ENCODE assay signal across 14 cellular contexts in the genomic region with DNA sequence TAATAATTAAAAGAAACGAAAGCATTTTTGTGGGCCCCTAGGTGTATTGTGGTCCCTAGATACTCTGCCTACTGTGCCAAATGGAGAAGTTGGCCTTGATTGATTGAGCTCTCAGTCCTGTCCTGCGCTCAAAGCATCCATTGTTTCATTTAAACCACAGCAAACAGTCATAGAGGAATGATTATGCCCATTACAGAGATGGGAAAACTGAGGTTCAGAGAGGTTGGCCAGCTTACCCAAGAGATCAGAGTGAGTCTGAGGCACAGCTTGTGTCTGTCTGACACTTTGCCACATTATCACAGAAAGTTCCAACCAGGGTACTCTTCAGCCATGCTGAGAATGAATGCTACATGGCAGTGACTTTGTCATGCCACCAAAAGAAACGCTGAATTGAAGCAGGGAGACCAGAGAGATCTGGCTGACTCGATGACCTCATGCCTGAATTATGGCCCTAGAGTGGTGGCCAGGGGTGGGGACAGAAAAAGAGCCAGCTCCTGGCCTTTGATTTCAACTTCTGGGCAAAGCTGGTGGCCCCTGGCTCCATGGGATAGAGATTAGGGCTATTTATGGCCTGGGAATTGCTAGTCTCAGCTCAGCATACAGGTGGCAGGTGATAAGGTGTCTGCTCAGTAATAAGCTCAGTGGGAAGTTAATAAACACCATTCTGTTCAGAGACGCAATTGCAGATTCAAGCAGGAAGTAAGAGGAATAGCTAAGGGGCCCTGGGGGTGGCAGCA.
"Had no signal": no experiment of that assay in that cellular context is flagged by ENCODE, and none has a peak within 500 bp of the region (broad histone marks: within the 10 kb centered on the region; RNA-seq: fewer than 3 reads in every experiment).

No MANE protein-coding gene starts in this region.

- H3K4me3 ChIP-seq: neural progenitor cell, ovary, uterus had no signal

- H3K27me3 Mint-ChIP-seq: activated B cell treated with CpG ODN at 0.5 μM for 24 hours; activated CD4-positive, alpha-beta T cell treated with anti-CD3 and anti-CD28 coated beads, Interleukin-2, amount 10 ng/mL, durations not matched to agents 7 days and 5 days; activated naive CD4-positive, alpha-beta T cell treated with anti-CD3 and anti-CD28 coated beads, Interleukin-2, amount 50 U/mL, for 24 hours had no signal

- H3K36me3 Mint-ChIP-seq: brain, neural progenitor cell had no signal

- FAIRE-seq: TTC549 had no signal

- H3K4me1 Mint-ChIP-seq: activated B cell treated with CpG ODN at 0.5 μM for 24 hours; activated CD4-positive, alpha-beta T cell treated with anti-CD3 and anti-CD28 coated beads, Interleukin-2, amount 10 ng/mL, durations not matched to agents 7 days and 5 days; activated naive CD4-positive, alpha-beta T cell treated with anti-CD3 and anti-CD28 coated beads, Interleukin-2, amount 50 U/mL, for 24 hours had no signal

- ATAC-seq: effector memory CD8-positive, alpha-beta T cell had no signal

- H3K27me3 ChIP-seq: neural progenitor cell, ovary, uterus had no signal

- H3K27ac Mint-ChIP-seq: activated B cell treated with CpG ODN at 0.5 μM for 24 hours; activated CD4-positive, alpha-beta T cell treated with anti-CD3 and anti-CD28 coated beads, Interleukin-2, amount 10 ng/mL, durations not matched to agents 7 days and 5 days; activated naive CD4-positive, alpha-beta T cell treated with anti-CD3 and anti-CD28 coated beads, Interleukin-2, amount 50 U/mL, for 24 hours; dendritic cell treated with granulocyte-macrophage colony-stimulating factor and Interleukin-4, amounts not matched to agents 40 ng/mL and 50 ng/mL, for 4 days; neural progenitor cell had no signal

- H3K9me3 Mint-ChIP-seq: activated CD4-positive, alpha-beta T cell treated with anti-CD3 and anti-CD28 coated beads, Interleukin-2, amount 10 ng/mL, durations not matched to agents 7 days and 5 days; activated naive CD4-positive, alpha-beta T cell treated with anti-CD3 and anti-CD28 coated beads, Interleukin-2, amount 50 U/mL, for 24 hours; dendritic cell treated with granulocyte-macrophage colony-stimulating factor and Interleukin-4, amounts not matched to agents 40 ng/mL and 50 ng/mL, for 4 days; effector memory CD8-positive, alpha-beta T cell; neural progenitor cell had no signal

- H3K36me3 ChIP-seq: neural progenitor cell, ovary, uterus had no signal

- H3K4me1 ChIP-seq: uterus had no signal

- H3K9me3 ChIP-seq: ovary, uterus had no signal

- H3K27ac ChIP-seq: neural progenitor cell, ovary, uterus had no signal

- DNase-seq: activated B cell treated with CpG ODN at 0.5 μM for 24 hours; activated CD4-positive, alpha-beta T cell treated with anti-CD3 and anti-CD28 coated beads, Interleukin-2, amount 10 ng/mL, durations not matched to agents 7 days and 5 days; activated T-cell treated with anti-CD3 and anti-CD28 coated beads, Interleukin-2, amount 50 U/mL, for 1 hour; cerebellar nuclear complex; effector memory CD8-positive, alpha-beta T cell; mesenchymal stem cell; ovary; T-helper 2 cell; uterus had no signal

- H3K4me3 Mint-ChIP-seq: activated B cell treated with CpG ODN at 0.5 μM for 24 hours; activated CD4-positive, alpha-beta T cell treated with anti-CD3 and anti-CD28 coated beads, Interleukin-2, amount 10 ng/mL, durations not matched to agents 7 days and 5 days; activated naive CD4-positive, alpha-beta T cell treated with anti-CD3 and anti-CD28 coated beads, Interleukin-2, amount 50 U/mL, for 24 hours; brain; dendritic cell treated with granulocyte-macrophage colony-stimulating factor and Interleukin-4, amounts not matched to agents 40 ng/mL and 50 ng/mL, for 4 days; effector memory CD8-positive, alpha-beta T cell; neural progenitor cell had no signal
